In the genomic region with DNA sequence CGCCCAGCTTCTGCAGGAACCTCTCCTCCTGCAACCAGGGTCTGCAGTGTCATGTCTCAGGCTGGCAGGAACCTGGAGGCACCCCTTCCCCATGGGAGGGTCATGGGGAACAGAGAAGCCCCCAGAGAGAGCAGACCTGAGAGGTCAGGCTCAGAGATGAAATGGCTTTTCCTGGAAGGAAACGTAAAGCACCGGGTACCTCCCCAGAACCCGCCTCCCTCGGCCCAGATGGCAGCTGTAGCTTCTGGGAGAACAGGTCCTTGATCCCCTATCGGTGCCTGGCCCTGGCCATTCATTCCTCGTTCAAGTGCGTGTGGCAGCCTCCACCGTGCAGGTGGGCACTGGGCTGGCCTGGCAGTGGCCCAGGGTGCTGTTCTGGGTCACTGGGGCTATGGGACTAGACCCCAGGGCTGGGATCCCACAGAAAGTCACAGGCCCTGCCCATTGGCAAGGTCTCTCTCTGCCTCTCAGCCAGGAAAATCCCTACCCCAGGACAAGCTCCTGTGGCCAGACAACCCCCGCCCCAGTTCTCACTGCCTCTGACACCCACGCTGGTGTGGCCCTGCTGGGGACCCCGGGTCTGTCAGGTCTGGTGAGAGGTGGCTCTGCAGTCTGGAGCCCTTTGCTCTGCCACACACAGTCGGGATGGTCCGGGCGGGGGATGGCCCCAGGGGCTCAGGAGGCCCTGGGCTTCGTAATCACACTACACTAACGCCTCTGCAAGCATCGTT, we compare ENCODE assay signal across 16 cellular contexts.
"Had no signal": no experiment of that assay in that cellular context is flagged by ENCODE, and none has a peak within 500 bp of the region (broad histone marks: within the 10 kb centered on the region; RNA-seq: fewer than 3 reads in every experiment).

No MANE protein-coding gene starts in this region.

- H3K4me3 ChIP-seq: gastroesophageal sphincter, hepatocyte, tibial nerve had no signal

- H3K27ac ChIP-seq: epithelial cell of prostate, gastroesophageal sphincter, hepatocyte, tibial nerve had no signal

- H3K4me1 Mint-ChIP-seq: activated CD4-positive, alpha-beta memory T cell treated with anti-CD3 and anti-CD28 coated beads, Interleukin-2, amount 10 ng/mL, durations not matched to agents 7 days and 5 days; activated CD4-positive, alpha-beta T cell treated with anti-CD3 and anti-CD28 coated beads for 36 hours; nephron had no signal

- H3K4me3 Mint-ChIP-seq: activated CD4-positive, alpha-beta memory T cell treated with anti-CD3 and anti-CD28 coated beads, Interleukin-2, amount 10 ng/mL, durations not matched to agents 7 days and 5 days; activated CD4-positive, alpha-beta T cell treated with anti-CD3 and anti-CD28 coated beads for 36 hours; activated T-helper 1 cell treated with anti-CD3 and anti-CD28 coated beads, Interleukin-12 subunit alpha, Interleukin-12 subunit beta, Interleukin-2, Interleukin-4 antibody, amounts not matched to agents 30 ng/mL and 10 ng/mL and 1 ng/mL, durations not matched to agents 14 hours and 24 hours and 36 hours; brain; dendritic cell treated with granulocyte-macrophage colony-stimulating factor and Interleukin-4, amounts not matched to agents 40 ng/mL and 50 ng/mL, for 4 days; effector memory CD8-positive, alpha-beta T cell; nephron had no signal

- H3K27me3 ChIP-seq: gastroesophageal sphincter, hepatocyte, tibial nerve had no signal

- H3K9me3 ChIP-seq: gastroesophageal sphincter, tibial nerve had no signal

- FAIRE-seq: small intestine had no signal

- H3K9me3 Mint-ChIP-seq: activated CD4-positive, alpha-beta memory T cell treated with anti-CD3 and anti-CD28 coated beads, Interleukin-2, amount 10 ng/mL, durations not matched to agents 7 days and 5 days; activated T-helper 1 cell treated with anti-CD3 and anti-CD28 coated beads, Interleukin-12 subunit alpha, Interleukin-12 subunit beta, Interleukin-2, Interleukin-4 antibody, amounts not matched to agents 30 ng/mL and 10 ng/mL and 1 ng/mL, durations not matched to agents 14 hours and 24 hours and 36 hours; brain; dendritic cell treated with granulocyte-macrophage colony-stimulating factor and Interleukin-4, amounts not matched to agents 40 ng/mL and 50 ng/mL, for 4 days; effector memory CD8-positive, alpha-beta T cell; nephron had no signal

- ATAC-seq: activated CD4-positive, alpha-beta T cell treated with anti-CD3 and anti-CD28 coated beads for 36 hours; effector memory CD8-positive, alpha-beta T cell; gastroesophageal sphincter had no signal

- DNase-seq: activated CD4-positive, alpha-beta memory T cell treated with anti-CD3 and anti-CD28 coated beads, Interleukin-2, amount 10 ng/mL, durations not matched to agents 7 days and 5 days; activated CD4-positive, alpha-beta T cell treated with anti-CD3 and anti-CD28 coated beads for 36 hours; activated CD8-positive, alpha-beta memory T cell treated with anti-CD3 and anti-CD28 coated beads, Interleukin-2, amount 50 U/mL, for 4 hours; activated naive CD4-positive, alpha-beta T cell treated with anti-CD3 and anti-CD28 coated beads, Interleukin-2, amount 50 U/mL, for 16 hours; amniotic stem cell; effector memory CD8-positive, alpha-beta T cell; small intestine; T1000 had no signal

- H3K27me3 Mint-ChIP-seq: activated CD4-positive, alpha-beta memory T cell treated with anti-CD3 and anti-CD28 coated beads, Interleukin-2, amount 10 ng/mL, durations not matched to agents 7 days and 5 days; activated CD4-positive, alpha-beta T cell treated with anti-CD3 and anti-CD28 coated beads for 36 hours; dendritic cell treated with granulocyte-macrophage colony-stimulating factor and Interleukin-4, amounts not matched to agents 40 ng/mL and 50 ng/mL, for 4 days had no signal

- H3K27ac Mint-ChIP-seq: activated CD4-positive, alpha-beta memory T cell treated with anti-CD3 and anti-CD28 coated beads, Interleukin-2, amount 10 ng/mL, durations not matched to agents 7 days and 5 days; activated CD4-positive, alpha-beta T cell treated with anti-CD3 and anti-CD28 coated beads for 36 hours; activated T-helper 1 cell treated with anti-CD3 and anti-CD28 coated beads, Interleukin-12 subunit alpha, Interleukin-12 subunit beta, Interleukin-2, Interleukin-4 antibody, amounts not matched to agents 30 ng/mL and 10 ng/mL and 1 ng/mL, durations not matched to agents 14 hours and 24 hours and 36 hours; dendritic cell treated with granulocyte-macrophage colony-stimulating factor and Interleukin-4, amounts not matched to agents 40 ng/mL and 50 ng/mL, for 4 days; effector memory CD8-positive, alpha-beta T cell; nephron had no signal

- H3K4me1 ChIP-seq: gastroesophageal sphincter, tibial nerve had no signal

- H3K36me3 Mint-ChIP-seq: brain had no signal

- H3K36me3 ChIP-seq: gastroesophageal sphincter, tibial nerve had no signal
